8 cellular contexts compared by ENCODE assay signal in genomic region chr6:41073203-41073967, GRCh38. TPM values are rescaled to one million over a fixed set of nuclear protein-coding genes. Genes with fewer than 3 reads are reported as not detected.
DNase-seq lines count a peak whose midpoint lies in the region; ATAC-seq, FAIRE-seq and TF ChIP-seq lines count a peak whose summit lies in the region.

No MANE protein-coding gene starts in this region.

- peak overlapping the region; percentile 88 for H3K4me2 ChIP-seq in keratinocyte (ENCODE audit: control insufficient read depth, extremely low read depth, insufficient read depth, low read depth, low read length)

- FAIRE-seq in keratinocyte (lab: Jason Lieb, UNC): peak; percentile 46

- no peaks in the 10 kb centered on the region for H3K9me1 ChIP-seq in keratinocyte (ENCODE audit: control insufficient read depth, extremely low read depth, insufficient read depth, low read length)

- H3K4me1 ChIP-seq in keratinocyte (ENCODE audit: control insufficient read depth, extremely low read depth, insufficient read depth, low read length): peaks cover 11% of the 10 kb centered on the region

- ATAC-seq in GM18511 (IDR thresholded peaks at IDR 0.05; ENCODE audit: unreplicated experiment): peak; percentile 39
- peak; percentile 31 for ATAC-seq in HG03095 (IDR thresholded peaks at IDR 0.05; ENCODE audit: unreplicated experiment)

- H3K27ac ChIP-seq in caudate nucleus (ENCODE audit: low read depth, low read length): peak overlapping the region; percentile 99
- peak overlapping the region; percentile 87 for H3K27ac ChIP-seq in keratinocyte (ENCODE audit: control insufficient read depth, insufficient read depth, low read length)

- dilution Hi-C loops in keratinocyte (cut with MboI; ENCODE audit: extremely low pct_ligation_motif_present, low sequenced_read_pairs): no loop called here

- H3K79me2 ChIP-seq in keratinocyte (ENCODE audit: control insufficient read depth, insufficient read depth, low read length): peaks cover 48% of the 10 kb centered on the region

- no peaks in the 10 kb centered on the region for H4K20me1 ChIP-seq in keratinocyte (ENCODE audit: control insufficient read depth, extremely low read depth, insufficient read depth, low read length)

- DNase-seq in A172 (ENCODE audit: low spot score): peak; percentile 62
- peak; percentile 90 for DNase-seq in NCI-H2227 (lab: John Stamatoyannopoulos, UW; ENCODE audit: unreplicated experiment)
- peak; percentile 59 to 67 (median 61) for DNase-seq in activated CD4-positive, CD25-positive, alpha-beta regulatory T cell (lab: John Stamatoyannopoulos, UW)
- peak in 55 of 61 donors; percentile 9 to 84 (median 55) for DNase-seq in caudate nucleus (lab: John Stamatoyannopoulos, UW)
- no peak for DNase-seq in keratinocyte (ENCODE audit: low read depth, low spot score)
- peak; percentile 74 for DNase-seq in stimulated activated CD4-positive, alpha-beta T cell treated with anti-CD3 and anti-CD28 coated beads, Interleukin-12 subunit alpha, Interleukin-12 subunit beta, amount 100 ng/mL, for 4 hours

- peak in 2 of 3 experiments; percentile 5 to 10 for TF ChIP-seq CTCF in keratinocyte (optimal IDR thresholded peaks at IDR 0.05 in 1 of 3, IDR thresholded peaks at IDR 0.05 in 1 of 3, conservative IDR thresholded peaks at IDR 0.05 in 1 of 3; ENCODE audit: extremely low read depth in 1 of 3, insufficient read depth in 2 of 3, low read length in 3 of 3)

- peaks cover 0 to 4% of the 10 kb centered on the region in 2 experiments for H3K36me3 ChIP-seq in keratinocyte (ENCODE audit: control insufficient read depth in 2 of 2, extremely low read depth in 1 of 2, insufficient read depth in 2 of 2, low read length in 2 of 2)

- no peaks in the 10 kb centered on the region for H3K9me3 ChIP-seq in keratinocyte (ENCODE audit: control insufficient read depth, low read depth, low read length)

- no peaks in the 10 kb centered on the region for H3K27me3 ChIP-seq in keratinocyte (ENCODE audit: control insufficient read depth, extremely low read depth, insufficient read depth, low read length)

- peak overlapping the region; percentile 61 to 88 (median 68) for H3K4me3 ChIP-seq in keratinocyte (ENCODE audit: control insufficient read depth in 2 of 3, extremely low read depth in 1 of 3, insufficient read depth in 2 of 3, low read depth in 1 of 3, low read length in 3 of 3)

- peak overlapping the region; percentile 93 for H3K9ac ChIP-seq in keratinocyte (ENCODE audit: control insufficient read depth, extremely low read depth, insufficient read depth, low read length)

- no peak overlapping the region for H2AFZ ChIP-seq in keratinocyte (ENCODE audit: control insufficient read depth, low read length)

RNA-seq across cellular contexts. Expression of gene NFYA, which starts 0.6 kb away (rescaled TPM):
- 12.9 and 15.4 TPM in 2 replicates for total RNA-seq in A172 (2014; rRNA removed; shearing (Covaris generic))
- polyA plus RNA-seq in keratinocyte: 13.6 to 22.1 TPM (median 17.1 TPM) in 3 replicates
- polyA plus RNA-seq in keratinocyte (2011; ENCODE audit: low read depth): 13.3 TPM
- 9.7 and 9.8 TPM in 2 replicates for polyA plus RNA-seq in keratinocyte (2011; cell fraction: cytosol; rRNA removed)
- 33.7 and 38.7 TPM in 2 replicates for polyA plus RNA-seq in keratinocyte (2011; cell fraction: nucleus; rRNA removed)
- 15.0 and 19.8 TPM in 2 replicates for polyA plus RNA-seq in keratinocyte (2012; ENCODE audit: low replicate concordance)
- 39.9 to 58.8 TPM (median 52.6 TPM) in 3 replicates for polyA minus RNA-seq in keratinocyte
- 13.6 TPM for polyA minus RNA-seq in keratinocyte (2011; cell fraction: cytosol; rRNA and poly(A)+ RNA removed)
- 25.0 and 42.0 TPM in 2 replicates for polyA minus RNA-seq in keratinocyte (2011; cell fraction: nucleus; rRNA and poly(A)+ RNA removed)

RNA-seq across cellular contexts. Expression of gene OARD1, which starts 1.2 kb away (rescaled TPM):
- 9.3 and 15.2 TPM in 2 replicates for total RNA-seq in A172 (2014; rRNA removed; shearing (Covaris generic))
- 12.7 to 20.3 TPM (median 13.1 TPM) in 3 replicates for polyA plus RNA-seq in keratinocyte
- 24.7 TPM for polyA plus RNA-seq in keratinocyte (2011; ENCODE audit: low read depth)
- polyA plus RNA-seq in keratinocyte (2011; cell fraction: cytosol; rRNA removed): 15.2 and 16.2 TPM in 2 replicates
- 12.4 and 13.8 TPM in 2 replicates for polyA plus RNA-seq in keratinocyte (2011; cell fraction: nucleus; rRNA removed)
- polyA plus RNA-seq in keratinocyte (2012; ENCODE audit: low replicate concordance): 19.0 and 20.1 TPM in 2 replicates
- 4.6 to 7.1 TPM (median 6.2 TPM) in 3 replicates for polyA minus RNA-seq in keratinocyte
- polyA minus RNA-seq in keratinocyte (2011; cell fraction: cytosol; rRNA and poly(A)+ RNA removed): 4.0 TPM
- polyA minus RNA-seq in keratinocyte (2011; cell fraction: nucleus; rRNA and poly(A)+ RNA removed): 3.2 and 13.0 TPM in 2 replicates

RNA-seq across cellular contexts. Expression of gene APOBEC2, which starts 20.4 kb away (rescaled TPM):
- not detected in 2 replicates for total RNA-seq in A172 (2014; rRNA removed; shearing (Covaris generic))
- polyA plus RNA-seq in keratinocyte: 0.05 TPM in 1 of 3 replicates, not detected in the others
- polyA plus RNA-seq in keratinocyte (2011; ENCODE audit: low read depth): not detected
- 0.10 TPM in 1 of 2 replicates, not detected in the other for polyA plus RNA-seq in keratinocyte (2011; cell fraction: cytosol; rRNA removed)
- not detected in 2 replicates for polyA plus RNA-seq in keratinocyte (2011; cell fraction: nucleus; rRNA removed)
- polyA plus RNA-seq in keratinocyte (2012; ENCODE audit: low replicate concordance): not detected in 2 replicates
- not detected in 3 replicates for polyA minus RNA-seq in keratinocyte
- polyA minus RNA-seq in keratinocyte (2011; cell fraction: cytosol; rRNA and poly(A)+ RNA removed): not detected
- polyA minus RNA-seq in keratinocyte (2011; cell fraction: nucleus; rRNA and poly(A)+ RNA removed): not detected in 2 replicates

RNA-seq across cellular contexts. Expression of gene TSPO2, which starts 31.1 kb away (rescaled TPM):
- total RNA-seq in A172 (2014; rRNA removed; shearing (Covaris generic)): not detected in 2 replicates
- not detected in 3 replicates for polyA plus RNA-seq in keratinocyte
- polyA plus RNA-seq in keratinocyte (2011; ENCODE audit: low read depth): not detected
- not detected in 2 replicates for polyA plus RNA-seq in keratinocyte (2011; cell fraction: cytosol; rRNA removed)
- polyA plus RNA-seq in keratinocyte (2011; cell fraction: nucleus; rRNA removed): not detected in 2 replicates
- polyA plus RNA-seq in keratinocyte (2012; ENCODE audit: low replicate concordance): not detected in 2 replicates
- polyA minus RNA-seq in keratinocyte: not detected in 3 replicates
- polyA minus RNA-seq in keratinocyte (2011; cell fraction: cytosol; rRNA and poly(A)+ RNA removed): not detected
- not detected in 2 replicates for polyA minus RNA-seq in keratinocyte (2011; cell fraction: nucleus; rRNA and poly(A)+ RNA removed)

RNA-seq across cellular contexts. Expression of gene UNC5CL, which starts 34.4 kb away (rescaled TPM):
- 0.62 TPM in 1 of 2 replicates, not detected in the other for total RNA-seq in A172 (2014; rRNA removed; shearing (Covaris generic))
- 0.23 to 0.50 TPM (median 0.34 TPM) in 3 replicates for polyA plus RNA-seq in keratinocyte
- polyA plus RNA-seq in keratinocyte (2011; ENCODE audit: low read depth): 0.41 TPM
- polyA plus RNA-seq in keratinocyte (2011; cell fraction: cytosol; rRNA removed): 0.17 and 0.25 TPM in 2 replicates
- 3.1 and 3.6 TPM in 2 replicates for polyA plus RNA-seq in keratinocyte (2011; cell fraction: nucleus; rRNA removed)
- polyA plus RNA-seq in keratinocyte (2012; ENCODE audit: low replicate concordance): 0.24 and 0.71 TPM in 2 replicates
- polyA minus RNA-seq in keratinocyte: 0.13 to 0.42 TPM in 2 of 3 replicates, not detected in the other
- not detected for polyA minus RNA-seq in keratinocyte (2011; cell fraction: cytosol; rRNA and poly(A)+ RNA removed)
- 0.95 and 1.4 TPM in 2 replicates for polyA minus RNA-seq in keratinocyte (2011; cell fraction: nucleus; rRNA and poly(A)+ RNA removed)
